ENCODE assay signal across 9 cellular contexts in genomic region chr5:1524799-1525623, GRCh38. TPM values are rescaled to one million over a fixed set of nuclear protein-coding genes. Genes with fewer than 3 reads are reported as not detected.
DNase-seq lines count a peak whose midpoint lies in the region; ATAC-seq, FAIRE-seq and TF ChIP-seq lines count a peak whose summit lies in the region.
"Had no signal": no experiment of that assay in that cellular context is flagged by ENCODE, and none has a peak within 500 bp of the region (broad histone marks: within the 10 kb centered on the region; RNA-seq: fewer than 3 reads in every experiment).

No MANE protein-coding gene starts in this region.

- TF ChIP-seq EP300 in H1 (IDR thresholded peaks at IDR 0.05; ENCODE audit: borderline replicate concordance in 1 of 2, low read depth in 2 of 2, low read length in 2 of 2): no peak

- peak overlapping the region; percentile 79 for H3K4ac ChIP-seq in H1 (replicated peaks; ENCODE audit: insufficient read length, low read depth, low read length)

- 0 out of 2 replicates have a peak, but pooled peaks cover 7% of the 10 kb centered on the region for H3F3A ChIP-seq in DOHH2 (ENCODE audit: control insufficient read depth, insufficient read depth)

- H3K9me2 ChIP-seq in DOHH2 (replicated peaks; ENCODE audit: control insufficient read depth, low read length) (no peaks in the 10 kb centered on the region), OCI-LY7 (ENCODE audit: insufficient read depth, low read length) (no peaks in the 10 kb centered on the region)

- no peak for ATAC-seq in GM18870 (IDR thresholded peaks at IDR 0.05; ENCODE audit: unreplicated experiment)

- peak overlapping the region; percentile 53; the same call in 1 of the 2 replicates for H2BK15ac ChIP-seq in H1 (ENCODE audit: low read length)

- no peak overlapping the region for H3K18ac ChIP-seq in H1 (ENCODE audit: extremely low read depth, low read length)

- H3K23me2 ChIP-seq in H1 (ENCODE audit: low read depth, low read length): peaks cover 13% of the 10 kb centered on the region; the same call in 1 of the 2 replicates

- peak overlapping the region; percentile 33 for H3K27ac ChIP-seq in DOHH2 (ENCODE audit: low read depth, low read length)
- H3K27ac ChIP-seq in OCI-LY7 (ENCODE audit: low read depth, low read length, poor library complexity, severe bottlenecking): peak overlapping the region; percentile 87
- 0 out of 2 replicates have a peak overlapping the region, but pooled peaks have one; percentile 30 for H3K27ac ChIP-seq in H1 (ENCODE audit: low read depth, low read length)
- H3K27ac ChIP-seq in parathyroid adenoma: no peak overlapping the region

- H3K4me2 ChIP-seq in DOHH2 (ENCODE audit: low read length) (peak overlapping the region; percentile 96), OCI-LY7 (ENCODE audit: low read length) (peak overlapping the region; percentile 96), H1 (ENCODE audit: insufficient read depth in 1 of 2, low read depth in 2 of 2, low read length in 2 of 2) (peak overlapping the region; percentile 76 to 92; a peak in 3 of 4 replicates), parathyroid adenoma (ENCODE audit: low read length) (peak overlapping the region; percentile 70)

- TF ChIP-seq CTCF in DOHH2 (IDR thresholded peaks at IDR 0.05; ENCODE audit: low read depth, low read length, poor library complexity, severe bottlenecking): no peak
- no peak for TF ChIP-seq CTCF in OCI-LY7 (conservative IDR thresholded peaks at IDR 0.05; ENCODE audit: low read length)
- no peak for TF ChIP-seq CTCF in H1 (IDR thresholded peaks at IDR 0.05; ENCODE audit: control extremely low read depth in 1 of 3, insufficient read depth in 1 of 3, low read depth in 1 of 3, low read length in 3 of 3)
- no peak for TF ChIP-seq CTCF in parathyroid adenoma (IDR thresholded peaks at IDR 0.05)

- no peak overlapping the region for H2BK120ac ChIP-seq in H1 (replicated peaks; ENCODE audit: low read depth, low read length)

- 78% methylated on average over 20 of the region's 20 CpGs; no CpG with 5 or more reads in 1 of the 2 experiments for WGBS in H1 (ENCODE audit: extremely low coverage in 1 of 2, insufficient coverage in 1 of 2, insufficient read length in 1 of 2, insufficient replicate concordance in 2 of 2, low coverage in 1 of 2, low lambda C conversion rate in 2 of 2, missing lambda C conversion rate in 1 of 2), 2 experiments

- DNase-seq in OCI-LY7 (ENCODE audit: low spot score): peak; percentile 50
- peak in 1 of 2 experiments; percentile 35 for DNase-seq in H1 (ENCODE audit: low read depth in 1 of 2, low spot score in 2 of 2)
- DNase-seq in SIG-M5 (lab: John Stamatoyannopoulos, UW): no peak
- DNase-seq in NCI-H526 treated with DMSO at 0.1 percent for 48 hours (lab: John Stamatoyannopoulos, UW): no peak
- DNase-seq in NCI-H1694 (lab: John Stamatoyannopoulos, UW): no peak
- DNase-seq: small intestine had no signal

- H3K4me3 ChIP-seq in DOHH2 (ENCODE audit: low read length) (peak overlapping the region; percentile 76), OCI-LY7 (ENCODE audit: low read depth, low read length, poor library complexity, severe bottlenecking) (peak overlapping the region; percentile 90), H1 (ENCODE audit: extremely low read depth in 1 of 4, insufficient read depth in 2 of 4, low read depth in 3 of 4, low read length in 4 of 4) (peak overlapping the region in 1 of 4 experiments; percentile 81; a peak in 2 of 8 replicates), parathyroid adenoma (ENCODE audit: low read depth, low read length) (peak overlapping the region; percentile 57)

- H4K5ac ChIP-seq in H1 (ENCODE audit: insufficient read length, low read depth, low read length): no peak overlapping the region

- no peak for FAIRE-seq in H1 (lab: Jason Lieb, UNC)
- FAIRE-seq: small intestine had no signal

- intact Hi-C loops in OCI-LY7 (cut with micrococcal nuclease; ENCODE audit: unreplicated experiment): loop anchor here (5.0 to 10.0 kb wide), 3 partner anchors 117 to 272 kb away; partner anchors contain the start of gene MRPL36

- POLR2A ChIA-PET in OCI-LY7 (lab: Charles Lee): interaction anchor here (1.0 to 2.9 kb wide), 5 partner anchors 8 to 21 kb away, joined by 3 to 20 read pairs (median 5); no protein-coding TSS in a partner anchor
- POLR2A ChIA-PET in H1 (lab: Charles Lee; ENCODE audit: partially characterized antibody): interaction anchor here (1.8 to 6.0 kb wide), 2 partner anchors 11 kb away, joined by 5 to 54 read pairs; no protein-coding TSS in a partner anchor

- H2BK12ac ChIP-seq in H1 (ENCODE audit: low read depth, low read length): 0 out of 2 replicates have a peak overlapping the region, but pooled peaks have one; percentile 75

- no peak overlapping the region for H2AK5ac ChIP-seq in H1 (ENCODE audit: low read depth, low read length)

- no peak for TF ChIP-seq POLR2A in H1 (IDR thresholded peaks at IDR 0.05; ENCODE audit: control extremely low read depth in 1 of 2, low read depth in 2 of 2, low read length in 2 of 2)

- H2AFZ ChIP-seq in OCI-LY7 (ENCODE audit: low read length) (no peak overlapping the region; the same call in 1 of the 2 replicates), H1 (ENCODE audit: low read length) (no peak overlapping the region), parathyroid adenoma (peak overlapping the region; percentile 93)

- H2BK20ac ChIP-seq in H1 (ENCODE audit: low read length): no peak overlapping the region

- no TSS peak for BruUV-seq in OCI-LY7 (replicated peaks; lab: Mats Ljungman, UMichigan)

- CTCF ChIA-PET in OCI-LY7 (lab: Charles Lee; ENCODE audit: unreplicated experiment) (interaction anchor here (0.5 kb wide), 1 partner anchor 17 kb away, joined by 3 read pairs; no protein-coding TSS in a partner anchor), H1 (lab: Charles Lee; ENCODE audit: partially characterized antibody) (interaction anchor here (0.8 to 3.1 kb wide), 7 partner anchors 13 to 45 kb away, joined by 3 to 15 read pairs (median 3); no protein-coding TSS in a partner anchor)

- no peak overlapping the region for H3K56ac ChIP-seq in H1 (replicated peaks; ENCODE audit: insufficient read length, low read depth, low read length)

- H3K79me1 ChIP-seq in H1 (ENCODE audit: low read depth, low read length): peaks cover 7% of the 10 kb centered on the region

- H4K20me1 ChIP-seq in DOHH2 (ENCODE audit: control insufficient read depth, insufficient read depth, low read depth, low read length): peaks cover 21% of the 10 kb centered on the region
- H4K20me1 ChIP-seq in OCI-LY7 (ENCODE audit: insufficient read depth, low read length): peaks cover 16% of the 10 kb centered on the region
- peaks cover 13 to 15% of the 10 kb centered on the region in 2 experiments for H4K20me1 ChIP-seq in H1 (replicated peaks in 1 of 2; ENCODE audit: control insufficient read depth in 1 of 2, insufficient read depth in 2 of 2, low read length in 2 of 2)

- no peak overlapping the region for H3K14ac ChIP-seq in H1 (ENCODE audit: insufficient read length)

- peaks cover 47% of the 10 kb centered on the region for H3K4me1 ChIP-seq in DOHH2 (ENCODE audit: control insufficient read depth, low read length)
- peaks cover 50% of the 10 kb centered on the region for H3K4me1 ChIP-seq in OCI-LY7 (ENCODE audit: insufficient read depth, low read length, poor library complexity, severe bottlenecking)
- peaks cover 0 to 21% (median 18%) of the 10 kb centered on the region in 4 experiments; a peak in 6 of 7 replicates for H3K4me1 ChIP-seq in H1 (replicated peaks in 1 of 4; ENCODE audit: control insufficient read depth in 3 of 4, insufficient read depth in 4 of 4, low read length in 3 of 4)
- H3K4me1 ChIP-seq in parathyroid adenoma: peaks cover 3% of the 10 kb centered on the region

- H3K36me3 ChIP-seq in DOHH2 (ENCODE audit: control insufficient read depth, low read length): peaks cover 25% of the 10 kb centered on the region
- H3K36me3 ChIP-seq in OCI-LY7 (ENCODE audit: insufficient read depth, low read length): peaks cover 16% of the 10 kb centered on the region
- H3K36me3 ChIP-seq in H1 (ENCODE audit: control insufficient read depth in 2 of 4, insufficient read depth in 4 of 4, low read length in 3 of 4): peaks cover 0 to 12% (median 1%) of the 10 kb centered on the region in 4 experiments; a peak in 2 of 8 replicates
- no peaks in the 10 kb centered on the region for H3K36me3 ChIP-seq in parathyroid adenoma (ENCODE audit: control insufficient read depth, insufficient read depth, low read length)

- H3K79me2 ChIP-seq in DOHH2 (ENCODE audit: control insufficient read depth, low read length): peaks cover 36% of the 10 kb centered on the region
- peaks cover 32% of the 10 kb centered on the region for H3K79me2 ChIP-seq in OCI-LY7 (ENCODE audit: insufficient read depth, low read depth, low read length)
- peaks cover 21 to 34% of the 10 kb centered on the region in 2 experiments for H3K79me2 ChIP-seq in H1 (ENCODE audit: control insufficient read depth in 1 of 2, insufficient read depth in 2 of 2, low read length in 2 of 2)
- H3K79me2 ChIP-seq in parathyroid adenoma: peaks cover 12% of the 10 kb centered on the region

- no peaks in the 10 kb centered on the region for H3K9me3 ChIP-seq in DOHH2 (ENCODE audit: control insufficient read depth, insufficient read depth, low read length)
- no peaks in the 10 kb centered on the region for H3K9me3 ChIP-seq in OCI-LY7 (ENCODE audit: low read length)
- H3K9me3 ChIP-seq in H1 (ENCODE audit: insufficient read depth in 2 of 2, low read depth in 1 of 2, low read length in 1 of 2): no peaks in the 10 kb centered on the region
- H3K9me3 ChIP-seq in parathyroid adenoma (ENCODE audit: control insufficient read depth, low read length): no peaks in the 10 kb centered on the region

- H4K8ac ChIP-seq in H1 (ENCODE audit: extremely low read depth, insufficient read depth, low read length): peak overlapping the region; percentile 73; the same call in 1 of the 2 replicates

- no peak for TF ChIP-seq RAD21 in H1 (IDR thresholded peaks at IDR 0.05 in 1 of 2, conservative IDR thresholded peaks at IDR 0.05 in 1 of 2; ENCODE audit: low read depth in 2 of 2, low read length in 2 of 2)

- peak overlapping the region; percentile 46 for H4K91ac ChIP-seq in H1 (replicated peaks; ENCODE audit: insufficient read length, low read length)

- H3K9ac ChIP-seq in H1 (replicated peaks in 1 of 4; ENCODE audit: extremely low read depth in 1 of 4, low read depth in 3 of 4, low read length in 3 of 4): no peak overlapping the region
- no peak overlapping the region for H3K9ac ChIP-seq in parathyroid adenoma

- H2BK5ac ChIP-seq in H1 (ENCODE audit: low read depth, low read length): no peak overlapping the region

- H3K23ac ChIP-seq in H1 (ENCODE audit: insufficient read length): no peak overlapping the region

- H3K27me3 ChIP-seq in DOHH2 (ENCODE audit: control insufficient read depth, low read length): no peaks in the 10 kb centered on the region
- no peaks in the 10 kb centered on the region; a peak in 1 of 7 replicates for H3K27me3 ChIP-seq in H1 (replicated peaks in 1 of 4; ENCODE audit: control insufficient read depth in 3 of 4, extremely low read depth in 1 of 4, insufficient read depth in 3 of 4, low read length in 3 of 4)
- H3K27me3 ChIP-seq in parathyroid adenoma (ENCODE audit: control insufficient read depth, insufficient read depth, low read length): no peaks in the 10 kb centered on the region

RNA-seq across cellular contexts. Expression of gene LPCAT1, which starts 1.3 kb away (rescaled TPM):
- 47.7 and 69.1 TPM in 2 replicates for total RNA-seq in OCI-LY7 (2014; rRNA removed; shearing (Covaris generic))
- 57.3 and 63.6 TPM in 2 replicates for total RNA-seq in OCI-LY7 (2022)
- total RNA-seq in H1 (2021; fragmentation: NEBNext Ultra II Directional; extraction: Animal tissue kit (Norgen Biotek cat#: 25700)): 260 and 266 TPM in 2 replicates
- 107 and 168 TPM in 2 replicates for polyA plus RNA-seq in H1 (2011; rRNA removed)
- 145 TPM for polyA plus RNA-seq in H1 (2011; cell fraction: cytosol; rRNA removed)
- 161 TPM for polyA plus RNA-seq in H1 (2011; cell fraction: nucleus; rRNA removed)
- polyA plus RNA-seq in H1 (2012, experiment 1 of 2): 129 to 148 TPM (median 136 TPM) in 4 replicates
- polyA plus RNA-seq in H1 (2012, experiment 2 of 2): 146 TPM
- polyA plus RNA-seq in H1 (2013, experiment 1 of 2): 245 TPM
- 311 TPM for polyA plus RNA-seq in H1 (2013, experiment 2 of 2)
- 76.4 and 90.5 TPM in 2 replicates for polyA minus RNA-seq in H1 (2011; rRNA and poly(A)+ RNA removed)
- polyA minus RNA-seq in H1 (2011; cell fraction: cytosol; rRNA and poly(A)+ RNA removed): 92.9 TPM
- polyA minus RNA-seq in H1 (2011; cell fraction: nucleus; rRNA and poly(A)+ RNA removed): 64.8 TPM
